Comparison of ENCODE assay signal across 8 cellular contexts in genomic region chr12:125330645-125331341, GRCh38.
DNase-seq lines count a peak whose midpoint lies in the region; ATAC-seq, FAIRE-seq and TF ChIP-seq lines count a peak whose summit lies in the region.

No MANE protein-coding gene starts in this region.

- no peak overlapping the region for H3K27ac Mint-ChIP-seq in activated naive CD4-positive, alpha-beta T cell treated with anti-CD3 and anti-CD28 coated beads, Interleukin-2, amount 50 U/mL, for 72 hours

- no peaks in the 10 kb centered on the region for H3K36me3 ChIP-seq in heart right ventricle
- no peaks in the 10 kb centered on the region for H3K36me3 ChIP-seq in parathyroid adenoma (ENCODE audit: control insufficient read depth, insufficient read depth, low read length)
- no peaks in the 10 kb centered on the region for H3K36me3 ChIP-seq in urinary bladder (ENCODE audit: insufficient read depth)

- H3K4me1 ChIP-seq in heart right ventricle (peaks cover 0 to 11% (median 4%) of the 10 kb centered on the region in 9 donors), parathyroid adenoma (no peaks in the 10 kb centered on the region), urinary bladder (ENCODE audit: insufficient read depth) (no peaks in the 10 kb centered on the region)

- TF ChIP-seq CTCF in 22Rv1 (IDR thresholded peaks at IDR 0.05) = peak; percentile 100
- peak; percentile 81 to 96 (median 90) for TF ChIP-seq CTCF in heart right ventricle (IDR thresholded peaks at IDR 0.05)
- peak; percentile 70 for TF ChIP-seq CTCF in parathyroid adenoma (IDR thresholded peaks at IDR 0.05)

- TF ChIP-seq POLR2A in GM12891 (IDR thresholded peaks at IDR 0.05; ENCODE audit: low read depth, low read length) = no peak

- ATAC-seq in HG02973 (IDR thresholded peaks at IDR 0.05; ENCODE audit: unreplicated experiment) = peak; percentile 84
- ATAC-seq in activated naive CD4-positive, alpha-beta T cell treated with anti-CD3 and anti-CD28 coated beads, Interleukin-2, amount 50 U/mL, for 72 hours = peak; percentile 59 to 96
- peak; percentile 86 to 94 (median 92) for ATAC-seq in heart right ventricle

- peak; percentile 80 for FAIRE-seq in GM12891 (lab: Jason Lieb, UNC)

- H3K9ac ChIP-seq in parathyroid adenoma = no peak overlapping the region

- intact Hi-C loops in heart right ventricle (cut with DNase I) = loop anchor here in 7 of 10 donors (2.0 to 10.0 kb wide), 5 partner anchors 70 to 1544 kb away; no protein-coding TSS in a partner anchor

- no peaks in the 10 kb centered on the region for H3K79me2 ChIP-seq in parathyroid adenoma

- WGBS in heart right ventricle, 2 donors = 1% methylated on average over 30 of the region's 30 CpGs
- under 1% methylated on average over 30 of the region's 30 CpGs for WGBS in urinary bladder

- H3K27ac ChIP-seq in 22Rv1 (no peak overlapping the region), heart right ventricle (peak overlapping the region in 2 of 10 donors; percentile 46 to 49), parathyroid adenoma (no peak overlapping the region), urinary bladder (ENCODE audit: low read depth) (no peak overlapping the region)

- H3K9me3 ChIP-seq in heart right ventricle = peaks cover 0 to 7% (median 0%) of the 10 kb centered on the region in 11 donors
- no peaks in the 10 kb centered on the region for H3K9me3 ChIP-seq in parathyroid adenoma (ENCODE audit: control insufficient read depth, low read length)

- peak; percentile 83 for DNase-seq in GM12891 (ENCODE audit: insufficient read length, low spot score)
- peak; percentile 26 for DNase-seq in RKO (ENCODE audit: low spot score)
- peak in 1 of 2 donors; percentile 80 for DNase-seq in activated naive CD4-positive, alpha-beta T cell treated with anti-CD3 and anti-CD28 coated beads, Interleukin-2, amount 50 U/mL, for 72 hours (ENCODE audit: low spot score in 2 of 2)
- peak; percentile 51 to 76 for DNase-seq in heart right ventricle

- peak overlapping the region; percentile 54 for H2AFZ ChIP-seq in parathyroid adenoma

- peak overlapping the region; percentile 89 for H3K4me2 ChIP-seq in parathyroid adenoma (ENCODE audit: low read length)

- H3K27me3 ChIP-seq in heart right ventricle (peaks cover 0 to 46% (median 34%) of the 10 kb centered on the region in 7 donors), parathyroid adenoma (ENCODE audit: control insufficient read depth, insufficient read depth, low read length) (no peaks in the 10 kb centered on the region)

- H3K9me3 Mint-ChIP-seq in activated naive CD4-positive, alpha-beta T cell treated with anti-CD3 and anti-CD28 coated beads, Interleukin-2, amount 50 U/mL, for 72 hours = peaks cover 0 to 5% of the 10 kb centered on the region in 2 donors

- H3K4me3 ChIP-seq in heart right ventricle = peak overlapping the region in 9 of 10 donors; percentile 23 to 62 (median 49)
- H3K4me3 ChIP-seq in parathyroid adenoma (ENCODE audit: low read depth, low read length) = peak overlapping the region; percentile 53
- peak overlapping the region; percentile 24 for H3K4me3 ChIP-seq in urinary bladder (ENCODE audit: low read depth, low read length)

- no peaks in the 10 kb centered on the region for H3K36me3 Mint-ChIP-seq in activated naive CD4-positive, alpha-beta T cell treated with anti-CD3 and anti-CD28 coated beads, Interleukin-2, amount 50 U/mL, for 72 hours

TF ChIP-seq in GM12891, 5 proteins besides CTCF, POLR2A, EP300 and RAD21:
- TF ChIP-seq TAF1 (IDR thresholded peaks at IDR 0.05; ENCODE audit: low read depth, low read length) = no peak
- no peak for TF ChIP-seq PAX5 (IDR thresholded peaks at IDR 0.05; ENCODE audit: insufficient read depth, low read length, severe bottlenecking)
- TF ChIP-seq POLR2AphosphoS5 (IDR thresholded peaks at IDR 0.05; ENCODE audit: low read depth, low read length) = no peak
- TF ChIP-seq SPI1 (IDR thresholded peaks at IDR 0.05; ENCODE audit: low read depth, low read length) = no peak
- no peak for TF ChIP-seq POU2F2 (IDR thresholded peaks at IDR 0.05; ENCODE audit: low read depth, low read length)
